Comparison of ENCODE assay signal across 9 cellular contexts in genomic region chr2:240622631-240623235, GRCh38. TPM values are rescaled to one million over a fixed set of nuclear protein-coding genes. Genes with fewer than 3 reads are reported as not detected.
DNase-seq lines count a peak whose midpoint lies in the region; ATAC-seq and TF ChIP-seq lines count a peak whose summit lies in the region.
"Had no signal": no experiment of that assay in that cellular context is flagged by ENCODE, and none has a peak within 500 bp of the region (broad histone marks: within the 10 kb centered on the region; RNA-seq: fewer than 3 reads in every experiment).

No MANE protein-coding gene starts in this region.

- WGBS in body of pancreas, 2 donors: 66% methylated on average over 23 to 33 of the region's 34 CpGs
- WGBS in sigmoid colon, 2 donors: 34 to 78% methylated on average over 34 of the region's 34 CpGs

- ATAC-seq in body of pancreas: no peak
- no peak for ATAC-seq in GM18873 (IDR thresholded peaks at IDR 0.05; ENCODE audit: low FRiP score, unreplicated experiment)

- H3K9me3 ChIP-seq in body of pancreas: no peaks in the 10 kb centered on the region
- H3K9me3 ChIP-seq in sigmoid colon: no peaks in the 10 kb centered on the region

- TF ChIP-seq POLR2A in body of pancreas (IDR thresholded peaks at IDR 0.05): no peak
- no peak for TF ChIP-seq POLR2A in sigmoid colon (IDR thresholded peaks at IDR 0.05)

- DNase-seq in GF-D8 (lab: John Stamatoyannopoulos, UW) (peak; percentile 83), T-helper 22 cell (ENCODE audit: low read depth) (peak; percentile 40), body of pancreas (peak in 3 of 4 donors; percentile 25 to 38 (median 26)), sigmoid colon (peak; percentile 63), medulla oblongata (ENCODE audit: extremely low spot score) (no peak), LoVo (ENCODE audit: low spot score) (no peak), NCI-H146 (lab: John Stamatoyannopoulos, UW) (no peak)

- no peak for TF ChIP-seq EP300 in sigmoid colon (IDR thresholded peaks at IDR 0.05)

- no peak overlapping the region for H3K4me3 ChIP-seq in body of pancreas
- H3K4me3 ChIP-seq in sigmoid colon: no peak overlapping the region

- H3K27ac ChIP-seq in body of pancreas (no peak overlapping the region), sigmoid colon (no peak overlapping the region)

- intact Hi-C loops in body of pancreas (cut with DNase I) (no loop called here), sigmoid colon (cut with DNase I) (no loop called here)

- TF ChIP-seq CTCF in body of pancreas (IDR thresholded peaks at IDR 0.05) (no peak), sigmoid colon (IDR thresholded peaks at IDR 0.05) (no peak)

- H3K4me1 ChIP-seq in body of pancreas (no peaks in the 10 kb centered on the region), sigmoid colon (no peaks in the 10 kb centered on the region)

- H3K27me3 ChIP-seq in body of pancreas (no peaks in the 10 kb centered on the region), sigmoid colon (peaks cover 0 to 7% (median 0%) of the 10 kb centered on the region in 3 donors)

- no peaks in the 10 kb centered on the region for H3K36me3 ChIP-seq in body of pancreas (replicated peaks in 1 of 2; ENCODE audit: insufficient read depth in 1 of 2, low read depth in 2 of 2)
- no peaks in the 10 kb centered on the region for H3K36me3 ChIP-seq in sigmoid colon

RNA-seq across cellular contexts. Expression of gene GPR35, which starts 2.5 kb away (rescaled TPM):
- total RNA-seq in body of pancreas: 1 to 10 TPM in 1 of 2 donors, under 1 TPM in 1; 0.33 to 3.4 TPM
- total RNA-seq in sigmoid colon: 1 to 10 TPM; 1.3 to 7.8 (median 3.5) TPM
- polyA plus RNA-seq in sigmoid colon: 10 to 100 TPM; 28.2 to 76.6 (median 33.0) TPM

RNA-seq across cellular contexts. Expression of gene CAPN10, which starts 36.2 kb away (rescaled TPM):
- total RNA-seq in body of pancreas (10 to 100 TPM; 16.3 to 34.3 TPM), sigmoid colon (10 to 100 TPM; 10.5 to 27.7 (median 16.3) TPM)
- polyA plus RNA-seq in sigmoid colon: 10 to 100 TPM; 11.4 to 33.0 (median 16.4) TPM

RNA-seq across cellular contexts. Expression of gene RNPEPL1, which starts 54.4 kb away (rescaled TPM):
- 100 to 1,000 TPM in 1 of 2 donors, 10 to 100 TPM in 1; 63.3 to 162 TPM for total RNA-seq in body of pancreas
- 10 to 100 TPM; 23.1 to 87.8 (median 28.4) TPM for total RNA-seq in sigmoid colon
- polyA plus RNA-seq in sigmoid colon: 100 to 1,000 TPM in 2 of 3 donors, 10 to 100 TPM in 1; 64.3 to 136 (median 102) TPM

RNA-seq across cellular contexts. Expression of gene AQP12B, which starts 60.0 kb away (rescaled TPM):
- total RNA-seq in body of pancreas (100 to 1,000 TPM; 328 to 392 TPM), sigmoid colon (not detected)
- 1 to 10 TPM in 2 of 3 donors, not detected in 1; 1.2 to 5.5 TPM for polyA plus RNA-seq in sigmoid colon
- total RNA-seq: M059J had no signal

Comparison
In these comparisons a context has a peak if more than half of its experiments do, and no peak if none do; other contexts are left out.
1. DNase-seq: peak in GF-D8 (single experiment), T-helper 22 cell (single experiment), body of pancreas (3 of 4) and sigmoid colon (single experiment); none in medulla oblongata (single experiment), LoVo (single experiment) and NCI-H146 (single experiment).